In the genomic region with DNA sequence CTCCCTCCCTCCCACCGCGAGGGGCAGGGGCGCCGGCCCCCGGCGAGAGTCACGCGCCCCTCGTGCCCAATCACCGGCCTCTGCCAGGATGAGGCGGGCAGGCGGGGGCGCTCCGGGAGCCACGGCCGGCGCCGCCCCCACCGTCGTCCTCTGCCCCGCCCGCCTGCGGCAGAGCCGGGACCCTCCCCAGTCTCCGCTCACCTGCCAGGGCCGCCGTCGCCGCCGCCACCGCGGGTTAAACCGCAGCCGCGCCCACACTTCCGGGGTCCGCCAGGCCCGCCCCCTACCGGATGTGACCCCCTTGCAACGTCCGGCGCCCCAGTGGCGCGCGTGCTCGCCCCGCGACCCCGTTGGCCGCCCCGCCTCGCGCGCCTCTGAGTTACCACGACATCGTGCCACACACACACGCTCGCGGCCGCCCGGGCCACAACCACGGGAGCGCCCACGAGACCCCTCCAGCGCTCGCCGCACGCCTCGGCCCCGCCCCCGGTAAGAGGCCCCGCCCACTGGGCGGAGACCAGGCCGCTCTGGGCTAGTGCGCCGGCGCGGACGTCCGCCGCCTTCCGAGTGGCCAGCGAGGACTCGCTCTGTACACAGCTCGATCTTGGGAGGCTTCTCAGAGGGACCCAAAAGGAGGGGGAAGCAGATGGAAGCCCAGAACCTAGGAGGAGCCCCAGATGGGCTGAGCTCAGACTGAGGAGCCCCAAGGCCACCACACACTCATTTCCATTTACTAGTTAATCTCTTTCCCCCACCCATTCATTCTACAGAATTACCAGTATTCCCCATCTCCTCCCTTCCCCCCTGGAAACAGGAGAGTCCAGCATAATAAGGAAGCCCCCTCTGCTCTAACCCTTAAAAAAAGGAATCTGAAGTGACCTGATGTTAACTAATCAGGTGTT, we compare ENCODE assay signal across 8 cellular contexts. TPM values are rescaled to one million over a fixed set of nuclear protein-coding genes. Genes with fewer than 3 reads are reported as not detected.
DNase-seq lines count a peak whose midpoint lies in the region; ATAC-seq and TF ChIP-seq lines count a peak whose summit lies in the region.

Gene VPS37C (minus strand): TSS at position 237 of the 902 bp plus-strand sequence. CDS start 22,597 bp downstream, outside the sequence.

- no peak; the same call in 1 of the 2 replicates for TF ChIP-seq CTCF in PC-9 (conservative IDR thresholded peaks at IDR 0.05)

- peaks cover 67% of the 10 kb centered on the region for H3K4me1 ChIP-seq in PC-9 (replicated peaks; ENCODE audit: insufficient read depth)
- peaks cover 39% of the 10 kb centered on the region for H3K4me1 ChIP-seq in mucosa of stomach (ENCODE audit: control insufficient read depth, insufficient read depth, low read length)

- H2AFZ ChIP-seq in PC-9 = peak within 1 kb of the TSS; percentile 61

- peak; percentile 84 for TF ChIP-seq POLR2A in erythroblast (IDR thresholded peaks at IDR 0.05; ENCODE audit: low read length)

- BruUV-seq in PC-9 (replicated peaks; lab: Mats Ljungman, UMichigan) = no TSS peak

- DNase-seq in DMS53 (lab: John Stamatoyannopoulos, UW) = peak; percentile 97
- peak; percentile 85 for DNase-seq in Jurkat, Clone E6-1 (ENCODE audit: low read depth, low spot score)
- DNase-seq in PC-9 = peak; percentile 76 to 96
- DNase-seq in activated T-cell treated with anti-CD3 and anti-CD28 coated beads, Interleukin-2, amount 50 U/mL, for 4 hours = peak; percentile 86
- peak; percentile 91 to 95 for DNase-seq in erythroblast (lab: John Stamatoyannopoulos, UW)
- DNase-seq in stimulated activated CD8-positive, alpha-beta memory T cell treated with anti-CD3 and anti-CD28 coated beads, Interleukin-4, amount 100 ng/mL, for 48 hours = peak; percentile 97

- H3F3A ChIP-seq in PC-9 (ENCODE audit: insufficient read depth, low read depth) = peaks cover 52% of the 10 kb centered on the region

- H3K9me3 Mint-ChIP-seq in activated T-cell treated with anti-CD3 and anti-CD28 coated beads, Interleukin-2, amount 50 U/mL, for 4 hours = peaks cover 3% of the 10 kb centered on the region

- ATAC-seq in GM21717 (IDR thresholded peaks at IDR 0.05; ENCODE audit: unreplicated experiment) = peak; percentile 71
- peak; percentile 84 to 86 for ATAC-seq in activated T-cell treated with anti-CD3 and anti-CD28 coated beads, Interleukin-2, amount 50 U/mL, for 4 hours

- H3K36me3 ChIP-seq in PC-9 (ENCODE audit: low read depth) (peaks cover 13% of the 10 kb centered on the region), mucosa of stomach (ENCODE audit: control insufficient read depth, insufficient read depth, low read length) (no peaks in the 10 kb centered on the region)

- H3K27me3 Mint-ChIP-seq in activated T-cell treated with anti-CD3 and anti-CD28 coated beads, Interleukin-2, amount 50 U/mL, for 4 hours (ENCODE audit: low read depth) = no peaks in the 10 kb centered on the region

- no peaks in the 10 kb centered on the region for H4K20me1 ChIP-seq in PC-9 (ENCODE audit: insufficient read depth)

- CTCF ChIA-PET in PC-9 (lab: Charles Lee) = interaction anchor here (0.5 to 0.6 kb wide), 2 partner anchors 100 to 174 kb away, joined by 3 to 10 read pairs; no protein-coding TSS in a partner anchor

- peak within 1 kb of the TSS; percentile 94 for H3K4me2 ChIP-seq in PC-9

- intact Hi-C loops in PC-9 (cut with micrococcal nuclease; ENCODE audit: unreplicated experiment) = loop anchor here (5.0 kb wide), 1 partner anchor 84 kb away; no protein-coding TSS in a partner anchor

- POLR2A ChIA-PET in PC-9 (lab: Charles Lee; ENCODE audit: unreplicated experiment) = interaction anchor here (0.6 kb wide), 3 partner anchors 199 to 256 kb away, joined by 3 to 4 read pairs (median 4); no protein-coding TSS in a partner anchor

- H3K36me3 Mint-ChIP-seq in activated T-cell treated with anti-CD3 and anti-CD28 coated beads, Interleukin-2, amount 50 U/mL, for 4 hours (ENCODE audit: insufficient read depth) = peaks cover 10% of the 10 kb centered on the region

- H3K9me3 ChIP-seq in PC-9 (ENCODE audit: insufficient read depth, low read depth) = peaks cover 6% of the 10 kb centered on the region; the same call in 1 of the 2 replicates
- H3K9me3 ChIP-seq in mucosa of stomach (ENCODE audit: control insufficient read depth, low read length) = no peaks in the 10 kb centered on the region

- H3K4me1 Mint-ChIP-seq in activated T-cell treated with anti-CD3 and anti-CD28 coated beads, Interleukin-2, amount 50 U/mL, for 4 hours (ENCODE audit: low read depth) = peaks cover 56% of the 10 kb centered on the region

- H3K79me2 ChIP-seq in PC-9 (ENCODE audit: low read depth) = peaks cover 32% of the 10 kb centered on the region

- peak within 1 kb of the TSS; percentile 76 for H3K9ac ChIP-seq in mucosa of stomach (ENCODE audit: low read length)

- peak within 1 kb of the TSS; percentile 81 for H3K27ac ChIP-seq in PC-9

- H3K27me3 ChIP-seq in PC-9 (ENCODE audit: insufficient read depth, low read depth) (no peaks in the 10 kb centered on the region), mucosa of stomach (ENCODE audit: control insufficient read depth, insufficient read depth, low read length) (no peaks in the 10 kb centered on the region)

- H3K4me3 ChIP-seq in Jurkat, Clone E6-1 (ENCODE audit: low read length) = peak within 1 kb of the TSS; percentile 80
- H3K4me3 ChIP-seq in PC-9 (peak within 1 kb of the TSS; percentile 66), mucosa of stomach (ENCODE audit: low read length) (peak within 1 kb of the TSS; percentile 93)

- no peaks in the 10 kb centered on the region for H3K9me2 ChIP-seq in PC-9 (ENCODE audit: insufficient read depth)

- H3K4me3 Mint-ChIP-seq in activated T-cell treated with anti-CD3 and anti-CD28 coated beads, Interleukin-2, amount 50 U/mL, for 4 hours = peak within 1 kb of the TSS; percentile 89

RNA-seq across cellular contexts. Expression of gene VPS37C, which starts in this region (rescaled TPM):
- 6.0 TPM for polyA plus RNA-seq in Jurkat, Clone E6-1 (2012; ENCODE audit: insufficient read depth, insufficient read length)
- total RNA-seq in PC-9 (2021) = 27.1 and 29.0 TPM in 2 replicates
- 10 to 100 TPM; 16.1 to 18.4 (median 17.0) TPM for total RNA-seq in activated T-cell treated with anti-CD3 and anti-CD28 coated beads, Interleukin-2, amount 50 U/mL, for 4 hours

Comparison
In these comparisons a context has a peak if more than half of its experiments do, and no peak if none do; other contexts are left out.
1. Peak in every context shown above with its lines: DNase-seq, ATAC-seq, H3K4me3 ChIP-seq and H3K27ac ChIP-seq.